Comparison of ENCODE assay signal across 14 cellular contexts in genomic region chr7:6380310-6381095, GRCh38. TPM values are rescaled to one million over a fixed set of nuclear protein-coding genes. Genes with fewer than 3 reads are reported as not detected.
DNase-seq lines count a peak whose midpoint lies in the region; ATAC-seq and TF ChIP-seq lines count a peak whose summit lies in the region.
"Had no signal": no experiment of that assay in that cellular context is flagged by ENCODE, and none has a peak within 500 bp of the region (broad histone marks: within the 10 kb centered on the region; RNA-seq: fewer than 3 reads in every experiment).

No MANE protein-coding gene starts in this region.

- H3K9me3 Mint-ChIP-seq in MCF 10A (ENCODE audit: unreplicated experiment) (no peaks in the 10 kb centered on the region), memory B cell (no peaks in the 10 kb centered on the region)
- H3K9me3 Mint-ChIP-seq in activated CD4-positive, alpha-beta memory T cell treated with anti-CD3 and anti-CD28 coated beads, Interleukin-2, amount 10 ng/mL, durations not matched to agents 7 days and 5 days: no peaks in the 10 kb centered on the region

- in situ Hi-C loops in mammary epithelial cell (cut with MboI; ENCODE audit: low sequenced_read_pairs in 2 of 2): no loop called here

- H3K36me3 Mint-ChIP-seq in MCF 10A (ENCODE audit: insufficient read depth, unreplicated experiment) (peaks cover 44% of the 10 kb centered on the region), memory B cell (no peaks in the 10 kb centered on the region)
- peaks cover 33% of the 10 kb centered on the region for H3K36me3 Mint-ChIP-seq in activated CD4-positive, alpha-beta memory T cell treated with anti-CD3 and anti-CD28 coated beads, Interleukin-2, amount 10 ng/mL, durations not matched to agents 7 days and 5 days (ENCODE audit: low read depth)

- dilution Hi-C loops in mammary epithelial cell (cut with HindIII; ENCODE audit: low sequenced_read_pairs): loop anchor here (10.0 kb wide), 1 partner anchor 64 kb away; the partner anchor contains the start of gene DAGLB

- DNase-seq in MCF 10A (ENCODE audit: unreplicated experiment): no peak
- no peak for DNase-seq in mammary epithelial cell
- no peak for DNase-seq in activated CD4-positive, alpha-beta memory T cell treated with anti-CD3 and anti-CD28 coated beads, Interleukin-2, amount 10 ng/mL, durations not matched to agents 7 days and 5 days
- no peak for DNase-seq in memory B cell (ENCODE audit: low spot score in 2 of 2)
- no peak for DNase-seq in tibial artery
- DNase-seq in NCI-H2107 (lab: John Stamatoyannopoulos, UW): no peak
- no peak for DNase-seq in right cardiac atrium
- DNase-seq: AML-193; colonic mucosa; NCI-H446 treated with DMSO at 0.1 percent for 48 hours; stimulated activated CD4-positive, alpha-beta T cell treated with anti-CD3 and anti-CD28 coated beads, Interleukin-12 subunit alpha, Interleukin-12 subunit beta, amount 100 ng/mL, for 4 hours; T-helper 9 cell had no signal

- H3K27me3 ChIP-seq in mammary epithelial cell (ENCODE audit: insufficient read depth, low read length): no peaks in the 10 kb centered on the region
- no peaks in the 10 kb centered on the region for H3K27me3 ChIP-seq in tibial artery
- H3K27me3 ChIP-seq in right cardiac atrium (ENCODE audit: control insufficient read depth, insufficient read depth): no peaks in the 10 kb centered on the region
- H3K27me3 ChIP-seq: colonic mucosa had no signal

- H3K4me2 ChIP-seq in mammary epithelial cell (ENCODE audit: insufficient read depth, low read depth, low read length): no peak overlapping the region

- H3K4me1 Mint-ChIP-seq in MCF 10A (ENCODE audit: insufficient read depth, unreplicated experiment): peaks cover 37% of the 10 kb centered on the region
- H3K4me1 Mint-ChIP-seq in activated CD4-positive, alpha-beta memory T cell treated with anti-CD3 and anti-CD28 coated beads, Interleukin-2, amount 10 ng/mL, durations not matched to agents 7 days and 5 days: peaks cover 72% of the 10 kb centered on the region
- peaks cover 54% of the 10 kb centered on the region for H3K4me1 Mint-ChIP-seq in memory B cell

- H3K9me3 ChIP-seq in mammary epithelial cell (replicated peaks; ENCODE audit: insufficient read depth, low read length): no peaks in the 10 kb centered on the region
- H3K9me3 ChIP-seq in tibial artery: no peaks in the 10 kb centered on the region
- H3K9me3 ChIP-seq in right cardiac atrium (ENCODE audit: control insufficient read depth, low read length): no peaks in the 10 kb centered on the region
- H3K9me3 ChIP-seq: colonic mucosa had no signal

- peaks cover 28% of the 10 kb centered on the region for H3K4me1 ChIP-seq in mammary epithelial cell (ENCODE audit: insufficient read depth, low read length)
- H3K4me1 ChIP-seq in tibial artery: peaks cover 0 to 100% (median 68%) of the 10 kb centered on the region in 4 donors
- H3K4me1 ChIP-seq in right cardiac atrium (ENCODE audit: control insufficient read depth, insufficient read depth, low read length): peaks cover 20% of the 10 kb centered on the region

- H3K4me3 Mint-ChIP-seq in MCF 10A (ENCODE audit: unreplicated experiment) (no peak overlapping the region), memory B cell (no peak overlapping the region)
- H3K4me3 Mint-ChIP-seq in activated CD4-positive, alpha-beta memory T cell treated with anti-CD3 and anti-CD28 coated beads, Interleukin-2, amount 10 ng/mL, durations not matched to agents 7 days and 5 days: no peak overlapping the region

- ATAC-seq in memory B cell (ENCODE audit: low read depth) (no peak), GM18511 (IDR thresholded peaks at IDR 0.05; ENCODE audit: unreplicated experiment) (no peak), right cardiac atrium (no peak)

- H3K79me2 ChIP-seq in mammary epithelial cell (ENCODE audit: insufficient read depth, low read length): peaks cover 99% of the 10 kb centered on the region

- no peak overlapping the region for H3K4me3 ChIP-seq in mammary epithelial cell (replicated peaks in 1 of 3; ENCODE audit: insufficient read depth in 1 of 3, low read depth in 2 of 3, low read length in 3 of 3)
- no peak overlapping the region for H3K4me3 ChIP-seq in tibial artery
- H3K4me3 ChIP-seq in right cardiac atrium (ENCODE audit: low read length): no peak overlapping the region
- H3K4me3 ChIP-seq: colonic mucosa had no signal

- CTCF ChIA-PET in MCF 10A (lab: Yijun Ruan, JAX) (interaction anchor here (1.2 kb wide), 1 partner anchor 10 kb away, joined by 3 read pairs; no protein-coding TSS in a partner anchor), mammary epithelial cell (lab: Charles Lee; ENCODE audit: low non-redundant PET) (interaction anchor here (0.6 kb wide), 1 partner anchor 135 kb away, joined by 4 read pairs; no protein-coding TSS in a partner anchor)
- CTCF ChIA-PET in activated CD4-positive, alpha-beta memory T cell treated with anti-CD3 and anti-CD28 coated beads, Interleukin-2, amount 10 ng/mL, durations not matched to agents 7 days and 5 days (lab: Charles Lee): no interaction called here

- H3K27ac Mint-ChIP-seq in MCF 10A (ENCODE audit: low read depth, unreplicated experiment) (peak overlapping the region; percentile 61), memory B cell (peak overlapping the region; percentile 64)
- H3K27ac Mint-ChIP-seq in activated CD4-positive, alpha-beta memory T cell treated with anti-CD3 and anti-CD28 coated beads, Interleukin-2, amount 10 ng/mL, durations not matched to agents 7 days and 5 days: peak overlapping the region; percentile 17

- intact Hi-C loops in MCF 10A (cut with micrococcal nuclease): no loop called here
- intact Hi-C loops in mammary epithelial cell (cut with micrococcal nuclease): no loop called here
- intact Hi-C loops in tibial artery (cut with DNase I; ENCODE audit: low total_unique reads): no loop called here
- intact Hi-C loops in right cardiac atrium (cut with DNase I): no loop called here

- TF ChIP-seq CTCF in MCF 10A (IDR thresholded peaks at IDR 0.05; ENCODE audit: unreplicated experiment): no peak
- TF ChIP-seq CTCF in mammary epithelial cell (conservative IDR thresholded peaks at IDR 0.05 in 1 of 2, IDR thresholded peaks at IDR 0.05 in 1 of 2; ENCODE audit: extremely low read depth in 1 of 2, insufficient read depth in 1 of 2, low read depth in 1 of 2, low read length in 2 of 2): no peak
- TF ChIP-seq CTCF in tibial artery (IDR thresholded peaks at IDR 0.05): no peak

- no peak overlapping the region for H3K27ac ChIP-seq in mammary epithelial cell (ENCODE audit: insufficient read depth, low read depth, low read length)
- H3K27ac ChIP-seq in tibial artery: peak overlapping the region; percentile 3 to 37
- no peak overlapping the region for H3K27ac ChIP-seq in right cardiac atrium (ENCODE audit: low read length)
- H3K27ac ChIP-seq: HL-60 had no signal

- H4K20me1 ChIP-seq in mammary epithelial cell (ENCODE audit: insufficient read depth, low read length): peaks cover 26% of the 10 kb centered on the region

- no peak overlapping the region for H2AFZ ChIP-seq in mammary epithelial cell (ENCODE audit: low read depth, low read length)

- no peak overlapping the region for H3K9ac ChIP-seq in mammary epithelial cell (ENCODE audit: insufficient read depth, low read length)

- POLR2A ChIA-PET in MCF 10A (lab: Yijun Ruan, JAX): interaction anchor here (1.2 kb wide), 1 partner anchor 18 kb away, joined by 4 read pairs; no protein-coding TSS in a partner anchor
- POLR2A ChIA-PET in activated CD4-positive, alpha-beta memory T cell treated with anti-CD3 and anti-CD28 coated beads, Interleukin-2, amount 10 ng/mL, durations not matched to agents 7 days and 5 days (lab: Charles Lee): no interaction called here

- H3K27me3 Mint-ChIP-seq in MCF 10A (ENCODE audit: insufficient read depth, unreplicated experiment) (no peaks in the 10 kb centered on the region), memory B cell (no peaks in the 10 kb centered on the region)
- no peaks in the 10 kb centered on the region for H3K27me3 Mint-ChIP-seq in activated CD4-positive, alpha-beta memory T cell treated with anti-CD3 and anti-CD28 coated beads, Interleukin-2, amount 10 ng/mL, durations not matched to agents 7 days and 5 days

- H3K36me3 ChIP-seq in mammary epithelial cell (ENCODE audit: insufficient read depth, low read length) (peaks cover 2% of the 10 kb centered on the region), tibial artery (no peaks in the 10 kb centered on the region)
- H3K36me3 ChIP-seq: colonic mucosa had no signal

- BruUV-seq in MCF 10A (replicated peaks; lab: Mats Ljungman, UMichigan) (no TSS peak), mammary epithelial cell (replicated peaks; lab: Mats Ljungman, UMichigan) (no TSS peak)

- WGBS in mammary epithelial cell (ENCODE audit: low coverage, missing lambda C conversion rate): 98% methylated on average over 3 of the region's 3 CpGs
- WGBS in right cardiac atrium: 82% methylated on average over 3 of the region's 3 CpGs

RNA-seq across cellular contexts. Expression of gene RAC1, which starts 6.2 kb away (rescaled TPM):
- total RNA-seq in MCF 10A (2022) (236 and 278 TPM in 2 replicates), mammary epithelial cell (100 to 1,000 TPM in 1 of 2 donors, 10 to 100 TPM in 1; 78.9 to 341 TPM), right cardiac atrium (100 to 1,000 TPM; 145 to 164 (median 153) TPM)
- polyA plus RNA-seq in mammary epithelial cell (475 TPM), right cardiac atrium (110 TPM)
- 221 TPM for polyA minus RNA-seq in mammary epithelial cell
- 100 to 1,000 TPM; 153 to 155 TPM for total RNA-seq in activated CD4-positive, alpha-beta memory T cell treated with anti-CD3 and anti-CD28 coated beads, Interleukin-2, amount 10 ng/mL, durations not matched to agents 7 days and 5 days

RNA-seq across cellular contexts. Expression of gene FAM220A, which starts 31.7 kb away (rescaled TPM):
- total RNA-seq in MCF 10A (2022): 25.2 and 25.7 TPM in 2 replicates
- 10 to 100 TPM; 15.2 to 17.0 TPM for total RNA-seq in mammary epithelial cell
- polyA plus RNA-seq in mammary epithelial cell: 10.1 TPM
- polyA minus RNA-seq in mammary epithelial cell: 24.7 TPM
- total RNA-seq in activated CD4-positive, alpha-beta memory T cell treated with anti-CD3 and anti-CD28 coated beads, Interleukin-2, amount 10 ng/mL, durations not matched to agents 7 days and 5 days: 10 to 100 TPM in 1 of 2 experiments, 1 to 10 TPM in 1; 9.0 to 10.6 TPM
- total RNA-seq in right cardiac atrium: 10 to 100 TPM; 14.0 to 21.7 (median 20.1) TPM
- 15.4 TPM for polyA plus RNA-seq in right cardiac atrium

Comparison
In these comparisons a context has a peak if more than half of its experiments do, and no peak if none do; other contexts are left out.
1. H3K27ac ChIP-seq: peak in tibial artery (2 of 2); none in mammary epithelial cell (single experiment) and right cardiac atrium (single experiment).
2. Peak in every context shown above with its lines, with median percentiles within 50 percentile points of each other: H3K27ac Mint-ChIP-seq.